14 cellular contexts compared by ENCODE assay signal in genomic region chr9:4820172-4820571, GRCh38. TPM values are rescaled to one million over a fixed set of nuclear protein-coding genes. Genes with fewer than 3 reads are reported as not detected.
DNase-seq lines count a peak whose midpoint lies in the region; ATAC-seq, FAIRE-seq and TF ChIP-seq lines count a peak whose summit lies in the region.
"Had no signal": no experiment of that assay in that cellular context is flagged by ENCODE, and none has a peak within 500 bp of the region (broad histone marks: within the 10 kb centered on the region; RNA-seq: fewer than 3 reads in every experiment).

No MANE protein-coding gene starts in this region.

- H3K27ac Mint-ChIP-seq in endothelial cell (ENCODE audit: unreplicated experiment) = no peak overlapping the region
- H3K27ac Mint-ChIP-seq: CD4-positive, CD25-positive, alpha-beta regulatory T cell; IgD-negative memory B cell had no signal

- peaks cover 4% of the 10 kb centered on the region for H3K4me1 Mint-ChIP-seq in endothelial cell (ENCODE audit: unreplicated experiment)

- H3K36me3 ChIP-seq in left lung (no peaks in the 10 kb centered on the region), psoas muscle (ENCODE audit: insufficient read depth in 1 of 2, low read depth in 1 of 2) (no peaks in the 10 kb centered on the region)

- no peaks in the 10 kb centered on the region for H3K27me3 Mint-ChIP-seq in endothelial cell (ENCODE audit: unreplicated experiment)
- H3K27me3 Mint-ChIP-seq: CD4-positive, CD25-positive, alpha-beta regulatory T cell; IgD-negative memory B cell had no signal

- H3K27ac ChIP-seq in left lung (no peak overlapping the region), psoas muscle (peak overlapping the region; percentile 67)
- H3K27ac ChIP-seq: BLaER1 treated with 17β-estradiol and CSF1 and Interleukin-3, amounts not matched to agents 10 nM and 100 nM had no signal

- H3K4me1 ChIP-seq in left lung (peaks cover 6 to 24% of the 10 kb centered on the region in 2 donors), psoas muscle (peaks cover 23% of the 10 kb centered on the region)

- no peak overlapping the region for H3K4me3 Mint-ChIP-seq in endothelial cell (ENCODE audit: unreplicated experiment)
- H3K4me3 Mint-ChIP-seq: CD4-positive, CD25-positive, alpha-beta regulatory T cell; IgD-negative memory B cell had no signal

- FAIRE-seq in GM18507 (lab: Jason Lieb, UNC) = peak; percentile 42

- DNase-seq in GM18507 (ENCODE audit: extremely low spot score, insufficient read length, low read depth) (no peak), LoVo (ENCODE audit: low spot score) (peak; percentile 1), left lung (no peak), psoas muscle (no peak), endothelial cell (ENCODE audit: low spot score) (no peak), medulla oblongata (ENCODE audit: extremely low spot score) (no peak)
- DNase-seq: ACHN; CD4-positive, CD25-positive, alpha-beta regulatory T cell; DMS53 had no signal

- H3K9me3 ChIP-seq in left lung = no peaks in the 10 kb centered on the region
- H3K9me3 ChIP-seq in psoas muscle = no peaks in the 10 kb centered on the region

- H3K36me3 Mint-ChIP-seq in endothelial cell (ENCODE audit: low read depth, unreplicated experiment) = no peaks in the 10 kb centered on the region

- H3K27me3 ChIP-seq in left lung (no peaks in the 10 kb centered on the region), psoas muscle (ENCODE audit: insufficient read depth in 3 of 3, low read length in 2 of 3) (no peaks in the 10 kb centered on the region)
- H3K27me3 ChIP-seq: BLaER1 treated with 17β-estradiol and CSF1 and Interleukin-3, amounts not matched to agents 10 nM and 100 nM had no signal

- intact Hi-C loops in left lung (cut with DNase I) = no loop called here
- intact Hi-C loops in psoas muscle (cut with DNase I) = no loop called here

- no peaks in the 10 kb centered on the region for H3K9me3 Mint-ChIP-seq in endothelial cell (ENCODE audit: unreplicated experiment)
- H3K9me3 Mint-ChIP-seq: IgD-negative memory B cell had no signal

- ATAC-seq in left lung (peak; percentile 67), psoas muscle (peak in 1 of 4 donors; percentile 28), GM19395 (IDR thresholded peaks at IDR 0.05; ENCODE audit: unreplicated experiment) (no peak), HG03342 (IDR thresholded peaks at IDR 0.05; ENCODE audit: unreplicated experiment) (no peak)
- ATAC-seq: HCT116 had no signal

- TF ChIP-seq CTCF in left lung (IDR thresholded peaks at IDR 0.05) (no peak), psoas muscle (IDR thresholded peaks at IDR 0.05) (no peak), endothelial cell (IDR thresholded peaks at IDR 0.05; ENCODE audit: unreplicated experiment) (no peak)

- WGBS in psoas muscle, 3 donors = 70 to 85% (median 72%) methylated on average over 6 of the region's 6 CpGs

- H3K4me3 ChIP-seq in left lung (no peak overlapping the region), psoas muscle (no peak overlapping the region)
- H3K4me3 ChIP-seq: BLaER1 treated with 17β-estradiol and CSF1 and Interleukin-3, amounts not matched to agents 10 nM and 100 nM had no signal

RNA-seq across cellular contexts. Expression of gene RCL1, which starts 27.4 kb away (rescaled TPM):
- 10 to 100 TPM; 11.2 to 22.6 TPM for total RNA-seq in left lung
- 10 to 100 TPM; 16.0 to 29.5 (median 17.9) TPM for total RNA-seq in psoas muscle
- polyA plus RNA-seq in psoas muscle = 10 to 100 TPM in 2 of 3 donors, 1 to 10 TPM in 1; 8.9 to 13.2 (median 10.7) TPM
- 12.2 TPM for total RNA-seq in endothelial cell (ENCODE audit: unreplicated experiment)
